8 cellular contexts compared by ENCODE assay signal in the genomic region with DNA sequence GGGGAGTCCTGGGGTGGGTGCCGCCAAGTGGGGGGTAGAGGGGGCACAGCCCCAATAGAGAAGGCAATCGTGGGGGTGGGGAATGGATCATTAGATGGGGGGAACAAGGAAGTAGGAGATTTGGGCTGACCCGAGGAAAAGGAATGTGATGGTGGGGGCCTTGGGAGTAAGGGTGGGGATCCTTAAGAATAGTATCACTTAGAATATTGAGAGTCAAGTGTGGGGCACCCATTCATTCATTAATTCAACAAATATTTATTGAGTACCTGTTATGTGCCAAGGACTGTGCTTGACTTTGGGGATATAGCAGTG. TPM values are rescaled to one million over a fixed set of nuclear protein-coding genes. Genes with fewer than 3 reads are reported as not detected.
DNase-seq lines count a peak whose midpoint lies in the region; ATAC-seq, FAIRE-seq and TF ChIP-seq lines count a peak whose summit lies in the region.

No MANE protein-coding gene starts in this region.

- H4K20me1 ChIP-seq in SK-N-SH (ENCODE audit: insufficient read depth) (peaks cover 30% of the 10 kb centered on the region), keratinocyte (ENCODE audit: control insufficient read depth, extremely low read depth, insufficient read depth, low read length) (peaks cover 7% of the 10 kb centered on the region)

- no peaks in the 10 kb centered on the region for H3K27me3 Mint-ChIP-seq in activated naive CD8-positive, alpha-beta T cell

- TF ChIP-seq CTCF in SK-N-SH (IDR thresholded peaks at IDR 0.05) (no peak; the same call in 1 of the 2 replicates), keratinocyte (optimal IDR thresholded peaks at IDR 0.05 in 1 of 3, IDR thresholded peaks at IDR 0.05 in 1 of 3, conservative IDR thresholded peaks at IDR 0.05 in 1 of 3; ENCODE audit: extremely low read depth in 1 of 3, insufficient read depth in 2 of 3, low read length in 3 of 3) (no peak), D721Med (IDR thresholded peaks at IDR 0.05; ENCODE audit: insufficient read depth, missing control alignments) (no peak)

- TF ChIP-seq RAD21 in SK-N-SH (IDR thresholded peaks at IDR 0.05; ENCODE audit: low read length), result no peak

- no peaks in the 10 kb centered on the region for H3K9me2 ChIP-seq in SK-N-SH

- no peak for TF ChIP-seq EP300 in SK-N-SH (IDR thresholded peaks at IDR 0.05; ENCODE audit: borderline replicate concordance in 1 of 2, low read depth in 1 of 2, low read length in 1 of 2)

- H3K36me3 ChIP-seq in SK-N-SH (replicated peaks in 1 of 2; ENCODE audit: control insufficient read depth in 1 of 2, insufficient read depth in 2 of 2, low read length in 1 of 2) (no peaks in the 10 kb centered on the region), keratinocyte (ENCODE audit: control insufficient read depth in 2 of 2, extremely low read depth in 1 of 2, insufficient read depth in 2 of 2, low read length in 2 of 2) (peaks cover 0 to 10% of the 10 kb centered on the region in 2 experiments), stomach smooth muscle (ENCODE audit: control insufficient read depth in 2 of 2, insufficient read depth in 2 of 2, low read length in 2 of 2) (no peaks in the 10 kb centered on the region)

- peaks cover 53% of the 10 kb centered on the region for H3K4me1 Mint-ChIP-seq in activated naive CD8-positive, alpha-beta T cell (ENCODE audit: low read depth)

- no peaks in the 10 kb centered on the region for H3K9me3 ChIP-seq in SK-N-SH
- no peaks in the 10 kb centered on the region for H3K9me3 ChIP-seq in keratinocyte (ENCODE audit: control insufficient read depth, low read depth, low read length)
- H3K9me3 ChIP-seq in stomach smooth muscle (ENCODE audit: control insufficient read depth in 2 of 2, low read length in 2 of 2), result no peaks in the 10 kb centered on the region

- dilution Hi-C loops in keratinocyte (cut with MboI; ENCODE audit: extremely low pct_ligation_motif_present, low sequenced_read_pairs), result no loop called here

- H2AFZ ChIP-seq in SK-N-SH (ENCODE audit: low read depth), result no peak overlapping the region
- H2AFZ ChIP-seq in keratinocyte (ENCODE audit: control insufficient read depth, low read length), result peak overlapping the region; percentile 98

- H3K27me3 ChIP-seq in SK-N-SH (ENCODE audit: insufficient read depth) (no peaks in the 10 kb centered on the region), keratinocyte (ENCODE audit: control insufficient read depth, extremely low read depth, insufficient read depth, low read length) (peaks cover 6% of the 10 kb centered on the region), stomach smooth muscle (ENCODE audit: control insufficient read depth in 1 of 2, insufficient read depth in 2 of 2, low read length in 2 of 2) (no peaks in the 10 kb centered on the region)

- WGBS in SK-N-SH (ENCODE audit: low lambda C conversion rate), result 3% methylated on average over 3 of the region's 3 CpGs

- ATAC-seq in SK-N-SH treated with all-trans-retinoic acid at 6 μM for 48 hours, result no peak

- peak overlapping the region; percentile 97 for H3K4me3 Mint-ChIP-seq in activated naive CD8-positive, alpha-beta T cell

- H3K27ac Mint-ChIP-seq in activated naive CD8-positive, alpha-beta T cell, result peak overlapping the region; percentile 90

- H3K9ac ChIP-seq in SK-N-SH (peak overlapping the region; percentile 97), keratinocyte (ENCODE audit: control insufficient read depth, extremely low read depth, insufficient read depth, low read length) (peak overlapping the region; percentile 96), stomach smooth muscle (ENCODE audit: low read length in 2 of 2) (peak overlapping the region; percentile 81 to 84)

- no peaks in the 10 kb centered on the region for H3K9me3 Mint-ChIP-seq in activated naive CD8-positive, alpha-beta T cell (ENCODE audit: low read depth)

- H3F3A ChIP-seq in SK-N-SH (replicated peaks; ENCODE audit: insufficient read depth), result no peaks in the 10 kb centered on the region

- H3K79me2 ChIP-seq in SK-N-SH (ENCODE audit: insufficient read depth) (peaks cover 56% of the 10 kb centered on the region), keratinocyte (ENCODE audit: control insufficient read depth, insufficient read depth, low read length) (peaks cover 44% of the 10 kb centered on the region)

- peak overlapping the region; percentile 88 to 98 for H3K4me3 ChIP-seq in SK-N-SH (ENCODE audit: low read depth in 2 of 2, low read length in 1 of 2)
- H3K4me3 ChIP-seq in keratinocyte (ENCODE audit: control insufficient read depth in 2 of 3, extremely low read depth in 1 of 3, insufficient read depth in 2 of 3, low read depth in 1 of 3, low read length in 3 of 3), result peak overlapping the region; percentile 95 to 99 (median 96)
- H3K4me3 ChIP-seq in stomach smooth muscle (ENCODE audit: low read length in 2 of 2), result peak overlapping the region; percentile 95 to 96

- peaks cover 21 to 34% of the 10 kb centered on the region in 2 experiments for H3K4me1 ChIP-seq in SK-N-SH (ENCODE audit: control insufficient read depth in 1 of 2, insufficient read depth in 2 of 2, low read depth in 1 of 2, low read length in 1 of 2)
- peaks cover 47% of the 10 kb centered on the region for H3K4me1 ChIP-seq in keratinocyte (ENCODE audit: control insufficient read depth, extremely low read depth, insufficient read depth, low read length)
- peaks cover 54% of the 10 kb centered on the region for H3K4me1 ChIP-seq in stomach smooth muscle (ENCODE audit: control insufficient read depth, insufficient read depth, low read length)

- FAIRE-seq in keratinocyte (lab: Jason Lieb, UNC), result no peak
- FAIRE-seq in D721Med (lab: Jason Lieb, UNC), result no peak

- CTCF ChIA-PET in SK-N-SH (lab: Yijun Ruan, JAX), result interaction anchor here (0.7 to 2.7 kb wide), 15 partner anchors 9 to 275 kb away, joined by 3 to 26 read pairs (median 5); partner anchors contain the start of gene HIF3A

- H3K27ac ChIP-seq in SK-N-SH (ENCODE audit: low read depth in 2 of 2, low read length in 1 of 2) (no peak overlapping the region; a peak in 1 of 4 replicates), keratinocyte (ENCODE audit: control insufficient read depth, insufficient read depth, low read length) (peak overlapping the region; percentile 84), stomach smooth muscle (ENCODE audit: low read length) (no peak overlapping the region)

- peaks cover 9% of the 10 kb centered on the region for H3K9me1 ChIP-seq in keratinocyte (ENCODE audit: control insufficient read depth, extremely low read depth, insufficient read depth, low read length)

- POLR2A ChIA-PET in SK-N-SH (lab: Yijun Ruan, JAX), result interaction anchor here (1.6 kb wide), 1 partner anchor 67 kb away, joined by 3 read pairs; no protein-coding TSS in a partner anchor

- peaks cover 7% of the 10 kb centered on the region for H3K36me3 Mint-ChIP-seq in activated naive CD8-positive, alpha-beta T cell

- peak overlapping the region; percentile 80 for H3K4me2 ChIP-seq in SK-N-SH
- peak overlapping the region; percentile 100 for H3K4me2 ChIP-seq in keratinocyte (ENCODE audit: control insufficient read depth, extremely low read depth, insufficient read depth, low read depth, low read length)

- no peak for DNase-seq in SK-N-SH
- no peak for DNase-seq in keratinocyte (ENCODE audit: low read depth, low spot score)
- DNase-seq in NCI-H510A treated with DMSO at 0.1 percent for 48 hours (lab: John Stamatoyannopoulos, UW), result no peak
- no peak for DNase-seq in HuH-7 (ENCODE audit: low spot score)
- DNase-seq in D721Med (ENCODE audit: insufficient read length, low spot score), result no peak

TF ChIP-seq in SK-N-SH, 30 proteins besides CTCF, POLR2A, EP300 and RAD21 (continues in another document):
- TF ChIP-seq USF1 (IDR thresholded peaks at IDR 0.05; ENCODE audit: borderline replicate concordance, low read depth) (no peak), TCF12 (IDR thresholded peaks at IDR 0.05) (no peak), POLR2AphosphoS5 (IDR thresholded peaks at IDR 0.05; ENCODE audit: low read depth, low read length) (no peak)

TF ChIP-seq in SK-N-SH treated with all-trans-retinoic acid at 6 μM for 48 hours, 23 proteins besides CTCF, POLR2A, EP300 and RAD21 (continues in another document):
- TF ChIP-seq BACH2 (CRISPR knock-in tag; IDR thresholded peaks at IDR 0.05; ENCODE audit: borderline replicate concordance), result no peak
- TF ChIP-seq, protein P1, sequence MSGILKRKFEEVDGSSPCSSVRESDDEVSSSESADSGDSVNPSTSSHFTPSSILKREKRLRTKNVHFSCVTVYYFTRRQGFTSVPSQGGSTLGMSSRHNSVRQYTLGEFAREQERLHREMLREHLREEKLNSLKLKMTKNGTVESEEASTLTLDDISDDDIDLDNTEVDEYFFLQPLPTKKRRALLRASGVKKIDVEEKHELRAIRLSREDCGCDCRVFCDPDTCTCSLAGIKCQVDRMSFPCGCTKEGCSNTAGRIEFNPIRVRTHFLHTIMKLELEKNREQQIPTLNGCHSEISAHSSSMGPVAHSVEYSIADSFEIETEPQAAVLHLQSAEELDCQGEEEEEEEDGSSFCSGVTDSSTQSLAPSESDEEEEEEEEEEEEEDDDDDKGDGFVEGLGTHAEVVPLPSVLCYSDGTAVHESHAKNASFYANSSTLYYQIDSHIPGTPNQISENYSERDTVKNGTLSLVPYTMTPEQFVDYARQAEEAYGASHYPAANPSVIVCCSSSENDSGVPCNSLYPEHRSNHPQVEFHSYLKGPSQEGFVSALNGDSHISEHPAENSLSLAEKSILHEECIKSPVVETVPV (CRISPR knock-in tag; IDR thresholded peaks at IDR 0.05), result no peak
- TF ChIP-seq OSR1 (CRISPR knock-in tag; IDR thresholded peaks at IDR 0.05), result no peak

RNA-seq across cellular contexts. Expression of gene PPP5C, which starts 0.6 kb away (rescaled TPM):
- polyA plus RNA-seq in SK-N-SH (2012; rRNA removed) (131 and 162 TPM in 2 replicates), keratinocyte (89.2 to 106 TPM (median 97.5 TPM) in 3 replicates)
- 70.0 and 97.9 TPM in 2 replicates for polyA plus RNA-seq in SK-N-SH (2012; cell fraction: cytosol; rRNA removed)
- 258 and 261 TPM in 2 replicates for polyA plus RNA-seq in SK-N-SH (2012; cell fraction: nucleus; rRNA removed)
- 20.2 TPM for polyA plus RNA-seq in keratinocyte (2011; ENCODE audit: low read depth)
- 76.7 and 83.1 TPM in 2 replicates for polyA plus RNA-seq in keratinocyte (2011; cell fraction: cytosol; rRNA removed)
- 142 and 156 TPM in 2 replicates for polyA plus RNA-seq in keratinocyte (2011; cell fraction: nucleus; rRNA removed)
- 31.9 and 57.9 TPM in 2 replicates for polyA plus RNA-seq in keratinocyte (2012; ENCODE audit: low replicate concordance)
- 82.3 to 116 TPM (median 108 TPM) in 3 replicates for polyA minus RNA-seq in keratinocyte
- 57.7 TPM for polyA minus RNA-seq in keratinocyte (2011; cell fraction: cytosol; rRNA and poly(A)+ RNA removed)
- 65.5 and 83.8 TPM in 2 replicates for polyA minus RNA-seq in keratinocyte (2011; cell fraction: nucleus; rRNA and poly(A)+ RNA removed)

RNA-seq across cellular contexts. Expression of gene HIF3A, which starts 50.7 kb away (rescaled TPM):
- 0.92 and 0.96 TPM in 2 replicates for polyA plus RNA-seq in SK-N-SH (2012; rRNA removed)
- polyA plus RNA-seq in SK-N-SH (2012; cell fraction: cytosol; rRNA removed), result 0.21 and 0.49 TPM in 2 replicates
- 4.6 and 5.9 TPM in 2 replicates for polyA plus RNA-seq in SK-N-SH (2012; cell fraction: nucleus; rRNA removed)
- 0.01 TPM in 1 of 3 replicates, not detected in the others for polyA plus RNA-seq in keratinocyte
- polyA plus RNA-seq in keratinocyte (2011; ENCODE audit: low read depth), result not detected
- polyA plus RNA-seq in keratinocyte (2011; cell fraction: cytosol; rRNA removed), result not detected in 2 replicates
- polyA plus RNA-seq in keratinocyte (2011; cell fraction: nucleus; rRNA removed), result not detected in 2 replicates
- not detected in 2 replicates for polyA plus RNA-seq in keratinocyte (2012; ENCODE audit: low replicate concordance)
- polyA minus RNA-seq in keratinocyte, result not detected in 3 replicates
- polyA minus RNA-seq in keratinocyte (2011; cell fraction: cytosol; rRNA and poly(A)+ RNA removed), result not detected
- not detected in 2 replicates for polyA minus RNA-seq in keratinocyte (2011; cell fraction: nucleus; rRNA and poly(A)+ RNA removed)
